ENCODE assay signal across 9 cellular contexts in genomic region chr5:176414704-176415103, GRCh38. TPM values are rescaled to one million over a fixed set of nuclear protein-coding genes. Genes with fewer than 3 reads are reported as not detected.
DNase-seq lines count a peak whose midpoint lies in the region; ATAC-seq and TF ChIP-seq lines count a peak whose summit lies in the region.
"Had no signal": no experiment of that assay in that cellular context is flagged by ENCODE, and none has a peak within 500 bp of the region (broad histone marks: within the 10 kb centered on the region; RNA-seq: fewer than 3 reads in every experiment).

No MANE protein-coding gene starts in this region.

- peak overlapping the region; percentile 98 for H3K9ac ChIP-seq in mucosa of stomach (ENCODE audit: low read length)

- H3K4me1 ChIP-seq in left ventricle myocardium inferior, result peaks cover 70% of the 10 kb centered on the region
- H3K4me1 ChIP-seq in right cardiac atrium (ENCODE audit: control insufficient read depth, insufficient read depth, low read length), result peaks cover 11% of the 10 kb centered on the region
- H3K4me1 ChIP-seq in adrenal gland (replicated peaks in 1 of 2), result peaks cover 41 to 61% of the 10 kb centered on the region in 2 donors
- peaks cover 62% of the 10 kb centered on the region for H3K4me1 ChIP-seq in mucosa of stomach (ENCODE audit: control insufficient read depth, insufficient read depth, low read length)

- H3K36me3 Mint-ChIP-seq in type B pancreatic cell, result no peaks in the 10 kb centered on the region

- H3K9me3 Mint-ChIP-seq in type B pancreatic cell, result no peaks in the 10 kb centered on the region

- H3K27ac ChIP-seq in left ventricle myocardium inferior (replicated peaks), result peak overlapping the region; percentile 93
- H3K27ac ChIP-seq in right cardiac atrium (ENCODE audit: low read length), result no peak overlapping the region
- H3K27ac ChIP-seq in adrenal gland, result peak overlapping the region in 3 of 5 donors; percentile 31 to 94 (median 81)

- H3K27ac Mint-ChIP-seq in type B pancreatic cell, result peak overlapping the region; percentile 88

- peaks cover 3% of the 10 kb centered on the region for H3K27me3 Mint-ChIP-seq in type B pancreatic cell

- 73% methylated on average over 3 of the region's 3 CpGs for WGBS in right cardiac atrium
- 67 to 75% (median 71%) methylated on average over 3 of the region's 3 CpGs for WGBS in adrenal gland, 4 donors

- DNase-seq in left ventricle myocardium inferior, result no peak
- no peak for DNase-seq in right cardiac atrium
- DNase-seq in adrenal gland, result no peak
- no peak for DNase-seq in type B pancreatic cell (ENCODE audit: extremely low spot score, unreplicated experiment)
- no peak for DNase-seq in COR-L47 (lab: John Stamatoyannopoulos, UW)
- no peak for DNase-seq in dedifferentiated amniotic fluid mesenchymal stem cell (ENCODE audit: extremely low spot score)
- DNase-seq: activated CD4-positive, CD25-positive, alpha-beta regulatory T cell had no signal

- no peak for TF ChIP-seq CTCF in left ventricle myocardium inferior (IDR thresholded peaks at IDR 0.05; ENCODE audit: borderline replicate concordance)
- TF ChIP-seq CTCF in adrenal gland (IDR thresholded peaks at IDR 0.05), result no peak
- no peak for TF ChIP-seq CTCF in type B pancreatic cell (conservative IDR thresholded peaks at IDR 0.05)

- no peaks in the 10 kb centered on the region for H3K9me3 ChIP-seq in left ventricle myocardium inferior (replicated peaks)
- no peaks in the 10 kb centered on the region for H3K9me3 ChIP-seq in right cardiac atrium (ENCODE audit: control insufficient read depth, low read length)
- H3K9me3 ChIP-seq in adrenal gland (replicated peaks in 1 of 3), result no peaks in the 10 kb centered on the region
- H3K9me3 ChIP-seq in mucosa of stomach (ENCODE audit: control insufficient read depth, low read length), result no peaks in the 10 kb centered on the region

- H3K4me1 Mint-ChIP-seq in type B pancreatic cell (ENCODE audit: unreplicated experiment), result peaks cover 27% of the 10 kb centered on the region

- H3K27me3 ChIP-seq in left ventricle myocardium inferior (ENCODE audit: low read depth) (no peaks in the 10 kb centered on the region), right cardiac atrium (ENCODE audit: control insufficient read depth, insufficient read depth) (no peaks in the 10 kb centered on the region), adrenal gland (no peaks in the 10 kb centered on the region), mucosa of stomach (ENCODE audit: control insufficient read depth, insufficient read depth, low read length) (no peaks in the 10 kb centered on the region)

- no peak for TF ChIP-seq POLR2A in adrenal gland (IDR thresholded peaks at IDR 0.05)

- H3K4me3 Mint-ChIP-seq in type B pancreatic cell, result peak overlapping the region; percentile 86

- no peak for ATAC-seq in right cardiac atrium
- no peak for ATAC-seq in GM21723 (IDR thresholded peaks at IDR 0.05; ENCODE audit: unreplicated experiment)

- intact Hi-C loops in left ventricle myocardium inferior (cut with micrococcal nuclease) (no loop called here), right cardiac atrium (cut with DNase I) (loop anchor here in 1 of 4 donors (10.0 kb wide), 1 partner anchor 120 kb away; the partner anchor contains the start of gene RNF44), adrenal gland (cut with DNase I) (loop anchor here in 1 of 2 donors (2.0 to 5.0 kb wide), 2 partner anchors 26 to 123 kb away; partner anchors contain the start of genes HIGD2A, NOP16 and RNF44)

- peak overlapping the region; percentile 97 for H3K4me3 ChIP-seq in left ventricle myocardium inferior
- no peak overlapping the region for H3K4me3 ChIP-seq in right cardiac atrium (ENCODE audit: low read length)
- peak overlapping the region in 1 of 4 donors; percentile 97 for H3K4me3 ChIP-seq in adrenal gland
- peak overlapping the region; percentile 95 for H3K4me3 ChIP-seq in mucosa of stomach (ENCODE audit: low read length)

- H3K36me3 ChIP-seq in left ventricle myocardium inferior (peaks cover 9% of the 10 kb centered on the region), adrenal gland (replicated peaks in 1 of 2) (peaks cover 0 to 8% of the 10 kb centered on the region in 2 donors), mucosa of stomach (ENCODE audit: control insufficient read depth, insufficient read depth, low read length) (peaks cover 5% of the 10 kb centered on the region)

RNA-seq across cellular contexts. Expression of gene CLTB, which starts 1.6 kb away (rescaled TPM):
- total RNA-seq in left ventricle myocardium inferior (216 TPM), right cardiac atrium (100 to 1,000 TPM; 209 to 219 (median 212) TPM), adrenal gland (100 to 1,000 TPM; 129 to 198 (median 158) TPM), type B pancreatic cell (ENCODE audit: low replicate concordance) (38.1 and 71.3 TPM in 2 replicates)
- polyA plus RNA-seq in right cardiac atrium (329 TPM), adrenal gland (100 to 1,000 TPM; 118 to 299 (median 262) TPM)

RNA-seq across cellular contexts. Expression of gene HIGD2A, which starts 26.2 kb away (rescaled TPM):
- total RNA-seq in left ventricle myocardium inferior (217 TPM), right cardiac atrium (100 to 1,000 TPM; 164 to 215 (median 180) TPM), adrenal gland (100 to 1,000 TPM; 138 to 262 (median 197) TPM), type B pancreatic cell (ENCODE audit: low replicate concordance) (88.3 and 118 TPM in 2 replicates)
- polyA plus RNA-seq in right cardiac atrium (349 TPM), adrenal gland (100 to 1,000 TPM; 112 to 492 (median 244) TPM)

RNA-seq across cellular contexts. Expression of gene NOP16, which starts 26.3 kb away (rescaled TPM):
- total RNA-seq in left ventricle myocardium inferior, result 19.1 TPM
- 10 to 100 TPM; 16.6 to 23.3 (median 17.9) TPM for total RNA-seq in right cardiac atrium
- 28.8 TPM for polyA plus RNA-seq in right cardiac atrium
- 10 to 100 TPM in 4 of 8 donors, 1 to 10 TPM in 4; 6.2 to 53.3 (median 13.8) TPM for total RNA-seq in adrenal gland
- 10 to 100 TPM; 49.5 to 62.1 (median 57.0) TPM for polyA plus RNA-seq in adrenal gland
- total RNA-seq in type B pancreatic cell (ENCODE audit: low replicate concordance), result 42.5 and 44.7 TPM in 2 replicates

RNA-seq across cellular contexts. Expression of gene FAF2, which starts 33.5 kb away (rescaled TPM):
- total RNA-seq in left ventricle myocardium inferior, result 13.0 TPM
- total RNA-seq in right cardiac atrium, result 10 to 100 TPM; 17.6 to 25.2 (median 18.8) TPM
- polyA plus RNA-seq in right cardiac atrium, result 9.7 TPM
- 10 to 100 TPM; 29.0 to 61.6 (median 40.6) TPM for total RNA-seq in adrenal gland
- polyA plus RNA-seq in adrenal gland, result 10 to 100 TPM; 21.2 to 68.2 (median 24.3) TPM
- total RNA-seq in type B pancreatic cell (ENCODE audit: low replicate concordance), result 42.0 and 46.5 TPM in 2 replicates

RNA-seq across cellular contexts. Expression of gene ARL10, which starts 49.4 kb away (rescaled TPM):
- total RNA-seq in left ventricle myocardium inferior (6.0 TPM), right cardiac atrium (1 to 10 TPM; 5.1 to 9.7 (median 8.5) TPM), adrenal gland (1 to 10 TPM; 1.6 to 8.8 (median 2.8) TPM), type B pancreatic cell (ENCODE audit: low replicate concordance) (12.4 and 23.4 TPM in 2 replicates)
- polyA plus RNA-seq in right cardiac atrium (5.6 TPM), adrenal gland (1 to 10 TPM; 1.9 to 6.1 (median 3.5) TPM)
